12 cellular contexts compared by ENCODE assay signal in genomic region chr6:133502451-133503259, GRCh38.
A peak's percentile ranks its signal among the peaks of the same experiment; 100 is the strongest.
DNase-seq lines count a peak whose midpoint lies in the region; ATAC-seq and TF ChIP-seq lines count a peak whose summit lies in the region.
"Had no signal": no experiment of that assay in that cellular context is flagged by ENCODE, and none has a peak within 500 bp of the region (broad histone marks: within the 10 kb centered on the region; RNA-seq: fewer than 3 reads in every experiment).

No MANE protein-coding gene starts in this region.

- peaks cover 4% of the 10 kb centered on the region for H3K4me1 ChIP-seq in smooth muscle cell (ENCODE audit: low read depth)
- H3K4me1 ChIP-seq: upper lobe of left lung had no signal

- no peak overlapping the region for H3K4me3 ChIP-seq in astrocyte of the spinal cord (ENCODE audit: low read depth, low read length)
- no peak overlapping the region for H3K4me3 ChIP-seq in smooth muscle cell
- H3K4me3 ChIP-seq: upper lobe of left lung had no signal

- in situ Hi-C loops in astrocyte of the spinal cord (cut with HindIII; ENCODE audit: low sequenced_read_pairs), result no loop called here

- H3K9ac ChIP-seq in smooth muscle cell (ENCODE audit: low read depth), result no peak overlapping the region

- peak overlapping the region; percentile 66 for H3K27ac ChIP-seq in smooth muscle cell (ENCODE audit: low read depth)

- no peaks in the 10 kb centered on the region for H3K36me3 ChIP-seq in smooth muscle cell (ENCODE audit: low read depth)
- H3K36me3 ChIP-seq: upper lobe of left lung had no signal

- peaks cover 29% of the 10 kb centered on the region for H3K27me3 ChIP-seq in smooth muscle cell (ENCODE audit: low read depth)
- H3K27me3 ChIP-seq: upper lobe of left lung had no signal

- H2AFZ ChIP-seq in smooth muscle cell (ENCODE audit: low read depth), result no peak overlapping the region

- 13% methylated on average over 2 of the region's 2 CpGs for WGBS in smooth muscle cell (ENCODE audit: low lambda C conversion rate)

- TF ChIP-seq CTCF in astrocyte of the spinal cord (IDR thresholded peaks at IDR 0.05; ENCODE audit: low read depth, low read length) (no peak), smooth muscle cell (IDR thresholded peaks at IDR 0.05; ENCODE audit: borderline replicate concordance, insufficient read depth, poor library complexity, severe bottlenecking) (no peak)

- no peaks in the 10 kb centered on the region for H3K9me3 ChIP-seq in smooth muscle cell (replicated peaks; ENCODE audit: low read depth)
- H3K9me3 ChIP-seq: upper lobe of left lung had no signal

- peak overlapping the region; percentile 8 for H3K4me2 ChIP-seq in smooth muscle cell

- no peaks in the 10 kb centered on the region for H4K20me1 ChIP-seq in smooth muscle cell (ENCODE audit: low read depth)

- peak; percentile 67 for DNase-seq in HCEC 1CT
- DNase-seq in astrocyte of the spinal cord (ENCODE audit: low read depth, low spot score), result peak; percentile 96
- peak; percentile 7 for DNase-seq in hepatic stellate cell (ENCODE audit: low spot score)
- no peak for DNase-seq in smooth muscle cell (lab: John Stamatoyannopoulos, UW; ENCODE audit: unreplicated experiment)
- DNase-seq in T-helper 1 cell, result no peak
- no peak for DNase-seq in activated effector memory CD4-positive, alpha-beta T cell treated with anti-CD3 and anti-CD28 coated beads, Interleukin-2, amount 50 U/mL, for 16 hours
- DNase-seq: activated CD8-positive, alpha-beta memory T cell treated with anti-CD3 and anti-CD28 coated beads, Interleukin-2, amount 50 U/mL, for 4 hours; NCI-H1694 treated with DMSO at 0.1 percent for 48 hours; stimulated activated CD4-positive, alpha-beta T cell treated with anti-CD3 and anti-CD28 coated beads, Interleukin-2, amount 100 ng/mL, for 24 hours; upper lobe of left lung had no signal

- ATAC-seq in GM19395 (IDR thresholded peaks at IDR 0.05; ENCODE audit: unreplicated experiment) (no peak), GM18517 (IDR thresholded peaks at IDR 0.05; ENCODE audit: unreplicated experiment) (no peak)

- no peaks in the 10 kb centered on the region for H3K79me2 ChIP-seq in smooth muscle cell (ENCODE audit: low read depth)

- no peaks in the 10 kb centered on the region for H3F3A ChIP-seq in smooth muscle cell (ENCODE audit: low read depth)

Comparison
In these comparisons a context has a peak if more than half of its experiments do, and no peak if none do; other contexts are left out.
1. DNase-seq: peak in HCEC 1CT (single experiment), astrocyte of the spinal cord (single experiment) and hepatic stellate cell (single experiment); none in smooth muscle cell (single experiment), T-helper 1 cell (0 of 5) and activated effector memory CD4-positive, alpha-beta T cell treated with anti-CD3 and anti-CD28 coated beads, Interleukin-2, amount 50 U/mL, for 16 hours (single experiment).